ENCODE assay signal across 12 cellular contexts in genomic region chr2:63060079-63060482, GRCh38. TPM values are rescaled to one million over a fixed set of nuclear protein-coding genes. Genes with fewer than 3 reads are reported as not detected.
DNase-seq lines count a peak whose midpoint lies in the region; TF ChIP-seq lines count a peak whose summit lies in the region.
"Had no signal": no experiment of that assay in that cellular context is flagged by ENCODE, and none has a peak within 500 bp of the region (broad histone marks: within the 10 kb centered on the region; RNA-seq: fewer than 3 reads in every experiment).

No MANE protein-coding gene starts in this region.

- no peak for TF ChIP-seq CTCF in endodermal cell (conservative IDR thresholded peaks at IDR 0.05)
- TF ChIP-seq CTCF in progenitor cell of endocrine pancreas (IDR thresholded peaks at IDR 0.05; ENCODE audit: unreplicated experiment): no peak

- no peak overlapping the region for H3K27ac Mint-ChIP-seq in T-helper 2 cell treated with Interferon-gamma antibody and Interleukin-4, amounts not matched to agents 5 μg/mL and 100 μg/mL, for 36 hours
- no peak overlapping the region for H3K27ac Mint-ChIP-seq in endodermal cell
- peak overlapping the region; percentile 80 for H3K27ac Mint-ChIP-seq in progenitor cell of endocrine pancreas

- H3K4me1 Mint-ChIP-seq in T-helper 2 cell treated with Interferon-gamma antibody and Interleukin-4, amounts not matched to agents 5 μg/mL and 100 μg/mL, for 36 hours (ENCODE audit: low read depth): peaks cover 30% of the 10 kb centered on the region
- H3K4me1 Mint-ChIP-seq in endodermal cell (peaks cover 47% of the 10 kb centered on the region), progenitor cell of endocrine pancreas (ENCODE audit: low read depth) (peaks cover 6% of the 10 kb centered on the region)

- 3 to 6% methylated on average over 8 to 12 of the region's 12 CpGs for WGBS in endodermal cell (ENCODE audit: insufficient coverage in 1 of 2, insufficient read length in 1 of 2), 2 experiments

- peaks cover 81% of the 10 kb centered on the region for H3K27me3 Mint-ChIP-seq in T-helper 2 cell treated with Interferon-gamma antibody and Interleukin-4, amounts not matched to agents 5 μg/mL and 100 μg/mL, for 36 hours (ENCODE audit: low read depth)
- H3K27me3 Mint-ChIP-seq in endodermal cell (ENCODE audit: insufficient read depth) (peaks cover 77% of the 10 kb centered on the region), progenitor cell of endocrine pancreas (peaks cover 79% of the 10 kb centered on the region)

- H3K4me1 ChIP-seq in endodermal cell (ENCODE audit: control insufficient read depth, insufficient read depth, low read length): no peaks in the 10 kb centered on the region

- H3K9me3 Mint-ChIP-seq in T-helper 2 cell treated with Interferon-gamma antibody and Interleukin-4, amounts not matched to agents 5 μg/mL and 100 μg/mL, for 36 hours: no peaks in the 10 kb centered on the region
- H3K9me3 Mint-ChIP-seq in endodermal cell (no peaks in the 10 kb centered on the region), progenitor cell of endocrine pancreas (ENCODE audit: low read depth) (no peaks in the 10 kb centered on the region)

- no peak overlapping the region for H3K27ac ChIP-seq in endodermal cell (ENCODE audit: low read depth, low read length)

- H3K9ac ChIP-seq in endodermal cell (ENCODE audit: extremely low read depth, low read length, poor library complexity, severe bottlenecking): no peak overlapping the region

- H3K36me3 Mint-ChIP-seq in T-helper 2 cell treated with Interferon-gamma antibody and Interleukin-4, amounts not matched to agents 5 μg/mL and 100 μg/mL, for 36 hours (ENCODE audit: low read depth): peaks cover 4% of the 10 kb centered on the region
- peaks cover 24% of the 10 kb centered on the region for H3K36me3 Mint-ChIP-seq in endodermal cell (ENCODE audit: low read depth)
- peaks cover 8% of the 10 kb centered on the region for H3K36me3 Mint-ChIP-seq in progenitor cell of endocrine pancreas (ENCODE audit: insufficient read depth)

- no peaks in the 10 kb centered on the region for H3K9me3 ChIP-seq in endodermal cell (ENCODE audit: control insufficient read depth, low read length)

- no peak for DNase-seq in T-helper 2 cell treated with Interferon-gamma antibody and Interleukin-4, amounts not matched to agents 5 μg/mL and 100 μg/mL, for 36 hours (ENCODE audit: low spot score)
- DNase-seq in T-helper 2 cell (no peak), NOMO-1 treated with DMSO at 0.1 percent for 48 hours (lab: John Stamatoyannopoulos, UW; ENCODE audit: unreplicated experiment) (peak; percentile 83), endodermal cell (no peak), progenitor cell of endocrine pancreas (ENCODE audit: low spot score, unreplicated experiment) (no peak), NK-92 (lab: John Stamatoyannopoulos, UW; ENCODE audit: unreplicated experiment) (no peak), NCI-H2107 (lab: John Stamatoyannopoulos, UW) (no peak)
- DNase-seq in stimulated activated CD8-positive, alpha-beta memory T cell treated with anti-CD3 and anti-CD28 coated beads, Interleukin-4, amount 100 ng/mL, for 48 hours: no peak
- DNase-seq: NCI-H446 treated with DMSO at 0.1 percent for 48 hours had no signal

- no peaks in the 10 kb centered on the region for H3K36me3 ChIP-seq in endodermal cell (ENCODE audit: control insufficient read depth, insufficient read depth, low read length)

- H3K4me3 ChIP-seq in endodermal cell (ENCODE audit: low read length): no peak overlapping the region

- peaks cover 81% of the 10 kb centered on the region for H3K27me3 ChIP-seq in endodermal cell (ENCODE audit: control insufficient read depth, insufficient read depth, low read length, poor library complexity, severe bottlenecking)

- peak overlapping the region; percentile 58 for H3K4me3 Mint-ChIP-seq in T-helper 2 cell treated with Interferon-gamma antibody and Interleukin-4, amounts not matched to agents 5 μg/mL and 100 μg/mL, for 36 hours
- H3K4me3 Mint-ChIP-seq in endodermal cell (peak overlapping the region; percentile 22), progenitor cell of endocrine pancreas (ENCODE audit: low read depth) (peak overlapping the region; percentile 39)

RNA-seq across cellular contexts. Expression of gene OTX1, which starts 9.5 kb away (rescaled TPM):
- total RNA-seq in endodermal cell: 10 to 100 TPM; 11.7 to 19.0 TPM
- 4.2 TPM for polyA plus RNA-seq in endodermal cell (2013, experiment 1 of 2)
- polyA plus RNA-seq in endodermal cell (2013, experiment 2 of 2): 3.3 TPM
- 1.0 and 1.2 TPM in 2 replicates for total RNA-seq in progenitor cell of endocrine pancreas
- total RNA-seq: cardiac septum, posterior vena cava had no signal
- polyA plus RNA-seq: AG04450 had no signal
